19 cellular contexts compared by ENCODE assay signal in the genomic region with DNA sequence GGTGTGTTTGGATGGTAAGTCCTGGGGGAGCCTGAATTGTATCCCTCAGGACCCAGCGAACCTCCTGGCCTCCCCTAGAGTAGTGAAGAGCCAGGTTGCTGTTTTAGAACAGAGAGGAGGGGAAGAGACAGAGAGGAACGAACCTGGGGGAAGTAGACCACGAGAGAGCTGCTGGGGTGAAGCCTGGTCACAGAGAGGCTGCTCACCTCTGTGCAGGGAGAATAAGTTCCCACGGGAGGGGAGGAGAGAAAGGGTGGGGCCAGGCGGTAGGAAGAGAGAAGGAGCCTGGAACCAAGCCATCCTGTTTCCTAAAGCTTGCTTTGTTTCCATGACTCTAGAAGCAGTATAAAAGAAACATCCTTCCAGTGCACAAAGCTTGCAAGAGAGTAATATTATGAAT.
DNase-seq lines count a peak whose midpoint lies in the region; ATAC-seq and TF ChIP-seq lines count a peak whose summit lies in the region.
"Had no signal": no experiment of that assay in that cellular context is flagged by ENCODE, and none has a peak within 500 bp of the region (broad histone marks: within the 10 kb centered on the region; RNA-seq: fewer than 3 reads in every experiment).

No MANE protein-coding gene starts in this region.

- no peaks in the 10 kb centered on the region for H3K9me3 ChIP-seq in neural progenitor cell (ENCODE audit: low read depth)
- H3K9me3 ChIP-seq in gastrocnemius medialis, result no peaks in the 10 kb centered on the region
- H3K9me3 ChIP-seq: SJCRH30 had no signal

- no peaks in the 10 kb centered on the region for H4K20me1 ChIP-seq in GM23338 (replicated peaks; ENCODE audit: insufficient read depth)
- no peaks in the 10 kb centered on the region for H4K20me1 ChIP-seq in neural progenitor cell (ENCODE audit: low read depth)
- H4K20me1 ChIP-seq: BLaER1 treated with 17β-estradiol and CSF1 and Interleukin-3, amounts not matched to agents 10 nM and 100 nM had no signal

- DNase-seq in DMS153 (lab: John Stamatoyannopoulos, UW), result peak; percentile 7
- no peak for DNase-seq in DMS153 treated with DMSO at 0.1 percent for 48 hours (lab: John Stamatoyannopoulos, UW; ENCODE audit: unreplicated experiment)
- DNase-seq in GM23338 (ENCODE audit: low spot score), result no peak
- DNase-seq in astrocyte of the spinal cord (ENCODE audit: low read depth, low spot score), result peak; percentile 6
- DNase-seq in neural progenitor cell (ENCODE audit: low spot score), result no peak
- DNase-seq in gastrocnemius medialis, result no peak
- no peak for DNase-seq in activated CD4-positive, alpha-beta memory T cell treated with anti-CD3 and anti-CD28 coated beads, Interleukin-2, amount 10 ng/mL, durations not matched to agents 7 days and 5 days
- DNase-seq: DMS 273 treated with DMSO at 0.1 percent for 48 hours; NCI-H1417; NCI-H510A; NK-92 treated with Interleukin-12 subunit alpha and Interleukin-12 subunit beta, amount 100 ng/mL, for 24 hours; OCI-M1; SJCRH30 had no signal

- H3K27me3 Mint-ChIP-seq in GM23338 (ENCODE audit: insufficient read depth, low read depth, poor library complexity) (peaks cover 2% of the 10 kb centered on the region), neural progenitor cell (ENCODE audit: insufficient read depth, low read depth) (peaks cover 8% of the 10 kb centered on the region)
- H3K27me3 Mint-ChIP-seq in activated CD4-positive, alpha-beta memory T cell treated with anti-CD3 and anti-CD28 coated beads, Interleukin-2, amount 10 ng/mL, durations not matched to agents 7 days and 5 days, result no peaks in the 10 kb centered on the region

- H3F3A ChIP-seq in GM23338 (replicated peaks; ENCODE audit: low read depth), result no peaks in the 10 kb centered on the region
- H3F3A ChIP-seq in neural progenitor cell (ENCODE audit: low read depth), result peaks cover 7% of the 10 kb centered on the region

- no peaks in the 10 kb centered on the region for H3K9me3 Mint-ChIP-seq in GM23338
- H3K9me3 Mint-ChIP-seq in neural progenitor cell, result no peaks in the 10 kb centered on the region
- peaks cover 4% of the 10 kb centered on the region for H3K9me3 Mint-ChIP-seq in activated CD4-positive, alpha-beta memory T cell treated with anti-CD3 and anti-CD28 coated beads, Interleukin-2, amount 10 ng/mL, durations not matched to agents 7 days and 5 days

- H3K4me2 ChIP-seq in GM23338, result no peak overlapping the region
- H3K4me2 ChIP-seq in neural progenitor cell, result no peak overlapping the region

- peak overlapping the region; percentile 80; the same call in 1 of the 2 replicates for H2AFZ ChIP-seq in GM23338
- peak overlapping the region; percentile 18 for H2AFZ ChIP-seq in neural progenitor cell (replicated peaks)

- H3K4me1 Mint-ChIP-seq in GM23338 (peaks cover 4% of the 10 kb centered on the region; the same call in 2 of the 3 replicates), neural progenitor cell (peaks cover 22% of the 10 kb centered on the region)
- H3K4me1 Mint-ChIP-seq in activated CD4-positive, alpha-beta memory T cell treated with anti-CD3 and anti-CD28 coated beads, Interleukin-2, amount 10 ng/mL, durations not matched to agents 7 days and 5 days, result no peaks in the 10 kb centered on the region

- POLR2A ChIA-PET in activated CD4-positive, alpha-beta memory T cell treated with anti-CD3 and anti-CD28 coated beads, Interleukin-2, amount 10 ng/mL, durations not matched to agents 7 days and 5 days (lab: Charles Lee), result no interaction called here

- no peaks in the 10 kb centered on the region for H3K9me2 ChIP-seq in GM23338 (ENCODE audit: insufficient read depth)

- no peak for TF ChIP-seq CTCF in GM23338 (conservative IDR thresholded peaks at IDR 0.05; ENCODE audit: low read depth in 2 of 2)
- no peak for TF ChIP-seq CTCF in astrocyte of the spinal cord (IDR thresholded peaks at IDR 0.05; ENCODE audit: low read depth, low read length)
- TF ChIP-seq CTCF in neural progenitor cell (IDR thresholded peaks at IDR 0.05), result no peak
- no peak for TF ChIP-seq CTCF in gastrocnemius medialis (IDR thresholded peaks at IDR 0.05 in 4 of 5, conservative IDR thresholded peaks at IDR 0.05 in 1 of 5)

- H3K4me3 Mint-ChIP-seq in GM23338, result no peak overlapping the region
- no peak overlapping the region for H3K4me3 Mint-ChIP-seq in neural progenitor cell
- no peak overlapping the region for H3K4me3 Mint-ChIP-seq in activated CD4-positive, alpha-beta memory T cell treated with anti-CD3 and anti-CD28 coated beads, Interleukin-2, amount 10 ng/mL, durations not matched to agents 7 days and 5 days

- intact Hi-C loops in gastrocnemius medialis (cut with DNase I; ENCODE audit: low total_unique reads), result no loop called here

- H3K9ac ChIP-seq in neural progenitor cell, result no peak overlapping the region
- H3K9ac ChIP-seq: BLaER1 treated with 17β-estradiol and CSF1 and Interleukin-3, amounts not matched to agents 10 nM and 100 nM had no signal

- H3K27ac ChIP-seq in GM23338 (ENCODE audit: low read depth), result no peak overlapping the region
- no peak overlapping the region for H3K27ac ChIP-seq in neural progenitor cell
- no peak overlapping the region for H3K27ac ChIP-seq in gastrocnemius medialis
- H3K27ac ChIP-seq: 22Rv1; BLaER1 treated with 17β-estradiol and CSF1 and Interleukin-3, amounts not matched to agents 10 nM and 100 nM; RWPE1; SJCRH30 had no signal

- H3K27ac Mint-ChIP-seq in GM23338 (no peak overlapping the region), neural progenitor cell (peak overlapping the region; percentile 4)
- no peak overlapping the region for H3K27ac Mint-ChIP-seq in activated CD4-positive, alpha-beta memory T cell treated with anti-CD3 and anti-CD28 coated beads, Interleukin-2, amount 10 ng/mL, durations not matched to agents 7 days and 5 days

- H3K79me2 ChIP-seq in GM23338 (replicated peaks; ENCODE audit: insufficient read depth), result no peaks in the 10 kb centered on the region
- H3K79me2 ChIP-seq in neural progenitor cell (ENCODE audit: low read depth), result no peaks in the 10 kb centered on the region

- ATAC-seq in GM23338, result no peak
- ATAC-seq in gastrocnemius medialis, result no peak
- ATAC-seq in GM18909 (IDR thresholded peaks at IDR 0.05; ENCODE audit: poor library complexity, unreplicated experiment), result no peak
- ATAC-seq: GM12878, HCT116 had no signal

- H3K36me3 Mint-ChIP-seq in GM23338 (ENCODE audit: low read depth) (no peaks in the 10 kb centered on the region), neural progenitor cell (no peaks in the 10 kb centered on the region)
- H3K36me3 Mint-ChIP-seq in activated CD4-positive, alpha-beta memory T cell treated with anti-CD3 and anti-CD28 coated beads, Interleukin-2, amount 10 ng/mL, durations not matched to agents 7 days and 5 days (ENCODE audit: low read depth), result no peaks in the 10 kb centered on the region

- H3K4me1 ChIP-seq in GM23338 (ENCODE audit: insufficient read depth), result no peaks in the 10 kb centered on the region
- H3K4me1 ChIP-seq in neural progenitor cell, result peaks cover 13% of the 10 kb centered on the region
- no peaks in the 10 kb centered on the region for H3K4me1 ChIP-seq in gastrocnemius medialis
- H3K4me1 ChIP-seq: SJCRH30 had no signal

- in situ Hi-C loops in astrocyte of the spinal cord (cut with HindIII; ENCODE audit: low sequenced_read_pairs) (no loop called here), gastrocnemius medialis (cut with MboI; ENCODE audit: low sequenced_read_pairs in 4 of 4) (no loop called here)

- CTCF ChIA-PET in activated CD4-positive, alpha-beta memory T cell treated with anti-CD3 and anti-CD28 coated beads, Interleukin-2, amount 10 ng/mL, durations not matched to agents 7 days and 5 days (lab: Charles Lee), result no interaction called here

- no peak for TF ChIP-seq POLR2A in gastrocnemius medialis (IDR thresholded peaks at IDR 0.05)

- H3K4me3 ChIP-seq in GM23338 (no peak overlapping the region), astrocyte of the spinal cord (ENCODE audit: low read depth, low read length) (no peak overlapping the region), neural progenitor cell (no peak overlapping the region), gastrocnemius medialis (no peak overlapping the region)
- H3K4me3 ChIP-seq: BLaER1 treated with 17β-estradiol and CSF1 and Interleukin-3, amounts not matched to agents 10 nM and 100 nM; GM12878; SJCRH30 had no signal

- H3K36me3 ChIP-seq in GM23338 (ENCODE audit: insufficient read depth), result no peaks in the 10 kb centered on the region
- no peaks in the 10 kb centered on the region for H3K36me3 ChIP-seq in neural progenitor cell
- H3K36me3 ChIP-seq in gastrocnemius medialis, result no peaks in the 10 kb centered on the region
- H3K36me3 ChIP-seq: BLaER1 treated with 17β-estradiol and CSF1 and Interleukin-3, amounts not matched to agents 10 nM and 100 nM; SJCRH30 had no signal

- H3K27me3 ChIP-seq in GM23338 (ENCODE audit: insufficient read depth) (no peaks in the 10 kb centered on the region), neural progenitor cell (no peaks in the 10 kb centered on the region), gastrocnemius medialis (no peaks in the 10 kb centered on the region)
- H3K27me3 ChIP-seq: BLaER1 treated with 17β-estradiol and CSF1 and Interleukin-3, amounts not matched to agents 10 nM and 100 nM had no signal

TF ChIP-seq in GM23338, 12 proteins besides CTCF, POLR2A, EP300 and RAD21:
- TF ChIP-seq EZH2phosphoT487 (IDR thresholded peaks at IDR 0.05; ENCODE audit: unreplicated experiment), result no peak

Comparison
In these comparisons a context has a peak if more than half of its experiments do, and no peak if none do; other contexts are left out.
1. DNase-seq: peak in DMS153 (single experiment) and astrocyte of the spinal cord (single experiment); none in DMS153 treated with DMSO at 0.1 percent for 48 hours (single experiment), GM23338 (single experiment), neural progenitor cell (single experiment), gastrocnemius medialis (0 of 2) and activated CD4-positive, alpha-beta memory T cell treated with anti-CD3 and anti-CD28 coated beads, Interleukin-2, amount 10 ng/mL, durations not matched to agents 7 days and 5 days (single experiment).